Comparison of ENCODE assay signal across 1 cellular context in genomic region chr14:104715871-104716270, GRCh38.
TF ChIP-seq lines count a peak whose summit lies in the region.

No MANE protein-coding gene starts in this region.

TF ChIP-seq in IMR-90, 13 proteins besides CTCF, POLR2A, EP300 and RAD21:
- TF ChIP-seq CEBPB (IDR thresholded peaks at IDR 0.05; ENCODE audit: low read depth, low read length) (no peak), MXI1 (IDR thresholded peaks at IDR 0.05; ENCODE audit: borderline replicate concordance, low read depth, low read length) (no peak), RFX5 (IDR thresholded peaks at IDR 0.05; ENCODE audit: low read depth, low read length) (no peak), NFE2L2 (IDR thresholded peaks at IDR 0.05; ENCODE audit: low read depth, low read length) (no peak), MAFK (IDR thresholded peaks at IDR 0.05; ENCODE audit: low read depth, low read length) (no peak), RCOR1 (IDR thresholded peaks at IDR 0.05; ENCODE audit: insufficient replicate concordance, low read length) (no peak), MAZ (IDR thresholded peaks at IDR 0.05; ENCODE audit: borderline replicate concordance, low read depth, low read length) (no peak), BHLHE40 (IDR thresholded peaks at IDR 0.05; ENCODE audit: low read depth, low read length) (no peak), ELK1 (IDR thresholded peaks at IDR 0.05; ENCODE audit: borderline replicate concordance, low read depth, low read length) (no peak), CHD1 (IDR thresholded peaks at IDR 0.05; ENCODE audit: low read depth, low read length) (no peak), USF2 (IDR thresholded peaks at IDR 0.05; ENCODE audit: low read depth, low read length) (no peak), SMC3 (IDR thresholded peaks at IDR 0.05; ENCODE audit: low read depth, low read length) (no peak), FOS (IDR thresholded peaks at IDR 0.05; ENCODE audit: low read depth, low read length) (no peak)
